ENCODE assay signal across 8 cellular contexts in the genomic region with DNA sequence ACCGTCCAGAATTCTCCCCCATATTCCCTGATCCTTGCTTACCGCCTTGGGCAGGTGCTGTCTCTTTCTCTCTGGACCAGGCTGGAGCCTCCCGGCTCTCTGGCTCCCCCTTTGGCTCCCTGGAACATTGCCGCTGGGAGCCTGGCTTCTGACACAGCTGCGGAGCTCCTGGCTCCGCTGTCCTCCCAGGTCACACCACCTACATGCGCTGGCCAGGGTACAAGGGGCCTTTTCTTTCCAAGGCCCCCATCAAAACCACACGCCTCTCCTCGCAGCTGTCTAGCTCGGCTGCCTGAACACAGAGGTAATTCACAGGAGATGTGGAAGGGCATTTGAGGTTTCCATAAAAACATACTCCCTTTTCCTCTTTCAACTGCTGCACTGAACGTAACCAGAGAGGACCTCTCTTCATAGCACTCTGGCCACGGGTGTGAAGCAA. TPM values are rescaled to one million over a fixed set of nuclear protein-coding genes. Genes with fewer than 3 reads are reported as not detected.
DNase-seq lines count a peak whose midpoint lies in the region; ATAC-seq and TF ChIP-seq lines count a peak whose summit lies in the region.

No MANE protein-coding gene starts in this region.

- H3K27me3 ChIP-seq in DOHH2 (ENCODE audit: control insufficient read depth, low read length) (peaks cover 13% of the 10 kb centered on the region), heart right ventricle (peaks cover 0 to 43% (median 17%) of the 10 kb centered on the region in 7 donors)

- CTCF ChIA-PET in activated naive CD4-positive, alpha-beta T cell treated with anti-CD3 and anti-CD28 coated beads for 36 hours (lab: Charles Lee) = interaction anchor here (0.6 to 4.1 kb wide), 6 partner anchors 11 to 588 kb away, joined by 3 to 28 read pairs (median 8); no protein-coding TSS in a partner anchor

- no peaks in the 10 kb centered on the region for H3K79me2 ChIP-seq in DOHH2 (ENCODE audit: control insufficient read depth, low read length)

- no peaks in the 10 kb centered on the region for H3K36me3 Mint-ChIP-seq in activated naive CD4-positive, alpha-beta T cell treated with anti-CD3 and anti-CD28 coated beads for 36 hours (ENCODE audit: low read depth)

- H3K27ac Mint-ChIP-seq in activated naive CD4-positive, alpha-beta T cell treated with anti-CD3 and anti-CD28 coated beads for 36 hours = no peak overlapping the region

- TF ChIP-seq CTCF in DOHH2 (IDR thresholded peaks at IDR 0.05; ENCODE audit: low read depth, low read length, poor library complexity, severe bottlenecking) = peak; percentile 49
- TF ChIP-seq CTCF in heart right ventricle (IDR thresholded peaks at IDR 0.05) = peak; percentile 21 to 79 (median 70)

- ATAC-seq in HG02798 (IDR thresholded peaks at IDR 0.05; ENCODE audit: poor library complexity, unreplicated experiment) = peak; percentile 74
- ATAC-seq in heart right ventricle = peak in 6 of 8 donors; percentile 55 to 78 (median 66)
- no peak for ATAC-seq in HG03460 (IDR thresholded peaks at IDR 0.05; ENCODE audit: unreplicated experiment)
- no peak for ATAC-seq in GM18517 (IDR thresholded peaks at IDR 0.05; ENCODE audit: unreplicated experiment)

- H3K9me3 ChIP-seq in DOHH2 (ENCODE audit: control insufficient read depth, insufficient read depth, low read length) = no peaks in the 10 kb centered on the region
- peaks cover 0 to 4% (median 0%) of the 10 kb centered on the region in 11 donors for H3K9me3 ChIP-seq in heart right ventricle

- H3K27ac ChIP-seq in DOHH2 (ENCODE audit: low read depth, low read length) (no peak overlapping the region), heart right ventricle (no peak overlapping the region)

- H3K36me3 ChIP-seq in DOHH2 (ENCODE audit: control insufficient read depth, low read length) (no peaks in the 10 kb centered on the region), heart right ventricle (no peaks in the 10 kb centered on the region)

- no peaks in the 10 kb centered on the region for H3F3A ChIP-seq in DOHH2 (ENCODE audit: control insufficient read depth, insufficient read depth)

- intact Hi-C loops in activated naive CD4-positive, alpha-beta T cell treated with anti-CD3 and anti-CD28 coated beads for 36 hours (cut with micrococcal nuclease) = no loop called here
- intact Hi-C loops in heart right ventricle (cut with DNase I) = loop anchor here in 1 of 10 donors (10.0 kb wide), 1 partner anchor 584 kb away; the partner anchor contains the start of gene CACNA1E

- WGBS in heart right ventricle, 2 donors = 5 to 26% methylated on average over 12 of the region's 12 CpGs

- H3K4me3 Mint-ChIP-seq in activated naive CD4-positive, alpha-beta T cell treated with anti-CD3 and anti-CD28 coated beads for 36 hours = no peak overlapping the region

- no peaks in the 10 kb centered on the region for H4K20me1 ChIP-seq in DOHH2 (ENCODE audit: control insufficient read depth, insufficient read depth, low read depth, low read length)

- DNase-seq in NCI-H345 treated with DMSO at 0.1 percent for 48 hours (lab: John Stamatoyannopoulos, UW; ENCODE audit: unreplicated experiment) = peak; percentile 51
- DNase-seq in activated naive CD4-positive, alpha-beta T cell treated with anti-CD3 and anti-CD28 coated beads for 36 hours = peak; percentile 51
- peak; percentile 29 to 59 for DNase-seq in heart right ventricle
- DNase-seq in renal cortical epithelial cell (ENCODE audit: low read depth) = peak; percentile 25

- peaks cover 17% of the 10 kb centered on the region for H3K27me3 Mint-ChIP-seq in activated naive CD4-positive, alpha-beta T cell treated with anti-CD3 and anti-CD28 coated beads for 36 hours (ENCODE audit: low read depth)

- H3K9me3 Mint-ChIP-seq in activated naive CD4-positive, alpha-beta T cell treated with anti-CD3 and anti-CD28 coated beads for 36 hours = no peaks in the 10 kb centered on the region

- H3K4me3 ChIP-seq in DOHH2 (ENCODE audit: low read length) (no peak overlapping the region), heart right ventricle (no peak overlapping the region)

- no peaks in the 10 kb centered on the region for H3K9me2 ChIP-seq in DOHH2 (replicated peaks; ENCODE audit: control insufficient read depth, low read length)

- no peaks in the 10 kb centered on the region for H3K4me1 ChIP-seq in DOHH2 (ENCODE audit: control insufficient read depth, low read length)
- peaks cover 0 to 5% (median 0%) of the 10 kb centered on the region in 9 donors for H3K4me1 ChIP-seq in heart right ventricle

- peaks cover 3% of the 10 kb centered on the region for H3K4me1 Mint-ChIP-seq in activated naive CD4-positive, alpha-beta T cell treated with anti-CD3 and anti-CD28 coated beads for 36 hours (ENCODE audit: low read depth)

- H3K4me2 ChIP-seq in DOHH2 (ENCODE audit: low read length) = no peak overlapping the region

RNA-seq across cellular contexts. Expression of gene ZNF648, which starts 7.5 kb away (rescaled TPM):
- total RNA-seq in activated naive CD4-positive, alpha-beta T cell treated with anti-CD3 and anti-CD28 coated beads for 36 hours = not detected
- total RNA-seq in heart right ventricle (under 1 TPM in 1 of 10 donors, not detected in 9; 0.09 TPM), renal cortical epithelial cell (not detected in 2 replicates)
- polyA plus RNA-seq in heart right ventricle = not detected

Comparison
In these comparisons a context has a peak if more than half of its experiments do, and no peak if none do; other contexts are left out.
1. ATAC-seq: peak in HG02798 (single experiment) and heart right ventricle (6 of 8); none in HG03460 (single experiment) and GM18517 (single experiment).
2. Peak in every context shown above with its lines, with median percentiles within 50 percentile points of each other: DNase-seq.